Comparison of ENCODE assay signal across 20 cellular contexts in genomic region chr9:93219692-93220091, GRCh38. TPM values are rescaled to one million over a fixed set of nuclear protein-coding genes. Genes with fewer than 3 reads are reported as not detected.
"Had no signal": no experiment of that assay in that cellular context is flagged by ENCODE, and none has a peak within 500 bp of the region (broad histone marks: within the 10 kb centered on the region; RNA-seq: fewer than 3 reads in every experiment).

No MANE protein-coding gene starts in this region.

- H3K36me3 Mint-ChIP-seq: activated naive CD8-positive, alpha-beta T cell treated with anti-CD3 and anti-CD28 coated beads for 36 hours had no signal

- H3K27ac Mint-ChIP-seq: activated CD4-positive, alpha-beta T cell treated with anti-CD3 and anti-CD28 coated beads, Interleukin-2, amount 10 ng/mL, durations not matched to agents 24 days and 14 days; activated naive CD8-positive, alpha-beta T cell treated with anti-CD3 and anti-CD28 coated beads for 36 hours; brain; mesothelial cell of epicardium; stimulated activated naive B cell treated with anti-CD40 and anti-IgM and Interleukin-4, amounts not matched to agents 10 μg/mL and 1 μg/mL and 100 μg/mL, for 72 hours had no signal

- H3K9me3 Mint-ChIP-seq: activated CD4-positive, alpha-beta T cell treated with anti-CD3 and anti-CD28 coated beads, Interleukin-2, amount 10 ng/mL, durations not matched to agents 24 days and 14 days had no signal

- H3K4me3 Mint-ChIP-seq: activated CD4-positive, alpha-beta T cell treated with anti-CD3 and anti-CD28 coated beads, Interleukin-2, amount 10 ng/mL, durations not matched to agents 24 days and 14 days; activated naive CD8-positive, alpha-beta T cell treated with anti-CD3 and anti-CD28 coated beads for 36 hours; brain; central memory CD8-positive, alpha-beta T cell; mesothelial cell of epicardium; neural crest cell; stimulated activated naive B cell treated with anti-CD40 and anti-IgM and Interleukin-4, amounts not matched to agents 10 μg/mL and 1 μg/mL and 100 μg/mL, for 72 hours had no signal

- H3K36me3 ChIP-seq: esophagus squamous epithelium, pancreas had no signal

- H3K27me3 ChIP-seq: esophagus squamous epithelium, pancreas had no signal

- H3K4me1 Mint-ChIP-seq: activated CD4-positive, alpha-beta T cell treated with anti-CD3 and anti-CD28 coated beads, Interleukin-2, amount 10 ng/mL, durations not matched to agents 24 days and 14 days; activated naive CD8-positive, alpha-beta T cell treated with anti-CD3 and anti-CD28 coated beads for 36 hours; central memory CD8-positive, alpha-beta T cell had no signal

- H3K27ac ChIP-seq: esophagus squamous epithelium had no signal

- H3K9me3 ChIP-seq: esophagus squamous epithelium, pancreas had no signal

- H3K4me3 ChIP-seq: esophagus squamous epithelium, lung, pancreas had no signal

- DNase-seq: activated CD4-positive, alpha-beta T cell treated with anti-CD3 and anti-CD28 coated beads, Interleukin-2, amount 10 ng/mL, durations not matched to agents 24 days and 14 days; activated CD4-positive, CD25-positive, alpha-beta regulatory T cell; activated naive CD8-positive, alpha-beta T cell treated with anti-CD3 and anti-CD28 coated beads for 36 hours; amygdala; cortex of kidney; effector CD4-positive, alpha-beta T cell; esophagus squamous epithelium; stimulated activated CD4-positive, alpha-beta T cell treated with anti-CD3 and anti-CD28 coated beads, Interleukin-15, amount 100 ng/mL, for 24 hours; stimulated activated CD4-positive, alpha-beta T cell treated with anti-CD3 and anti-CD28 coated beads, Interleukin-4, amount 100 ng/mL, for 1 hour; stimulated activated naive B cell treated with anti-CD40 and anti-IgM and Interleukin-4, amounts not matched to agents 10 μg/mL and 1 μg/mL and 100 μg/mL, for 72 hours; substantia nigra; trophoblast cell had no signal

- H3K27me3 Mint-ChIP-seq: activated CD4-positive, alpha-beta T cell treated with anti-CD3 and anti-CD28 coated beads, Interleukin-2, amount 10 ng/mL, durations not matched to agents 24 days and 14 days; activated naive CD8-positive, alpha-beta T cell treated with anti-CD3 and anti-CD28 coated beads for 36 hours; brain; central memory CD8-positive, alpha-beta T cell had no signal

RNA-seq across cellular contexts. Expression of gene WNK2, which starts 35.8 kb away (rescaled TPM):
- total RNA-seq: endothelial cell of umbilical vein, fibroblast of villous mesenchyme had no signal
- polyA plus RNA-seq: endothelial cell of umbilical vein had no signal
